Comparison of ENCODE assay signal across 9 cellular contexts in the genomic region with DNA sequence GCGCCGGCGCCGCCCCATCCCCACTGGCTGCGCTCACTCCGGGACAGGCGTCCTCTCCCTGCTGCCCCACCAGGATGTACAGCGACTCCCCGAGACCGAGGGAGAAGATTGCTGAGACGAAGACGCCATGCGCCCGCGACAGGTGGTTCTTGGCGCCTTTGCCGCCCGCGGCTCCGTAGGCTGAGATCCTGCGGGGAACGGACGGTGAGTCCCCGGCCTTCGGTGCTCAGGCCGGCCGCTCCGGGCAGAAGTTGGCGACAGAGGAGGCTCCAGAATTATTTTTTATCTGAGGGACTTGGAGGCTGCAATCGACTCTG. TPM values are rescaled to one million over a fixed set of nuclear protein-coding genes. Genes with fewer than 3 reads are reported as not detected.
A peak's percentile ranks its signal among the peaks of the same experiment; 100 is the strongest.
DNase-seq lines count a peak whose midpoint lies in the region; ATAC-seq and TF ChIP-seq lines count a peak whose summit lies in the region.
"Had no signal": no experiment of that assay in that cellular context is flagged by ENCODE, and none has a peak within 500 bp of the region (broad histone marks: within the 10 kb centered on the region; RNA-seq: fewer than 3 reads in every experiment).

No MANE protein-coding gene starts in this region.

- peak overlapping the region; percentile 41 for H3K27ac Mint-ChIP-seq in activated CD4-positive, alpha-beta T cell treated with anti-CD3 and anti-CD28 coated beads, Interleukin-2, amount 10 ng/mL, durations not matched to agents 24 days and 14 days

- TF ChIP-seq CTCF in esophagus squamous epithelium (IDR thresholded peaks at IDR 0.05): no peak
- no peak for TF ChIP-seq CTCF in gastrocnemius medialis (IDR thresholded peaks at IDR 0.05 in 4 of 5, conservative IDR thresholded peaks at IDR 0.05 in 1 of 5)

- intact Hi-C loops in activated CD4-positive, alpha-beta T cell treated with anti-CD3 and anti-CD28 coated beads, Interleukin-2, amount 10 ng/mL, durations not matched to agents 24 days and 14 days (cut with micrococcal nuclease): no loop called here
- intact Hi-C loops in esophagus squamous epithelium (cut with DNase I) (no loop called here), gastrocnemius medialis (cut with DNase I; ENCODE audit: low total_unique reads) (no loop called here)

- H3K4me3 ChIP-seq in esophagus squamous epithelium: peak overlapping the region; percentile 12 to 60 (median 40)
- peak overlapping the region in 3 of 4 donors; percentile 43 to 53 (median 47) for H3K4me3 ChIP-seq in gastrocnemius medialis

- H3K27ac ChIP-seq in esophagus squamous epithelium (no peak overlapping the region), gastrocnemius medialis (no peak overlapping the region)
- H3K27ac ChIP-seq: 22Rv1 had no signal

- peaks cover 20% of the 10 kb centered on the region for H3K4me1 Mint-ChIP-seq in activated CD4-positive, alpha-beta T cell treated with anti-CD3 and anti-CD28 coated beads, Interleukin-2, amount 10 ng/mL, durations not matched to agents 24 days and 14 days

- peaks cover 50% of the 10 kb centered on the region for H3K27me3 Mint-ChIP-seq in activated CD4-positive, alpha-beta T cell treated with anti-CD3 and anti-CD28 coated beads, Interleukin-2, amount 10 ng/mL, durations not matched to agents 24 days and 14 days

- WGBS in esophagus squamous epithelium, 2 donors: 0% methylated on average over 1 of the region's 30 CpGs; no CpG with 5 or more reads in 1 of the 2 donors

- H3K9me3 ChIP-seq in esophagus squamous epithelium (no peaks in the 10 kb centered on the region), gastrocnemius medialis (no peaks in the 10 kb centered on the region)

- H3K4me1 ChIP-seq in esophagus squamous epithelium (peaks cover 21 to 42% (median 27%) of the 10 kb centered on the region in 3 donors), gastrocnemius medialis (peaks cover 20 to 27% of the 10 kb centered on the region in 2 donors)

- H3K4me3 Mint-ChIP-seq in activated CD4-positive, alpha-beta T cell treated with anti-CD3 and anti-CD28 coated beads, Interleukin-2, amount 10 ng/mL, durations not matched to agents 24 days and 14 days: peak overlapping the region; percentile 77

- peaks cover 10% of the 10 kb centered on the region for H3K36me3 Mint-ChIP-seq in activated CD4-positive, alpha-beta T cell treated with anti-CD3 and anti-CD28 coated beads, Interleukin-2, amount 10 ng/mL, durations not matched to agents 24 days and 14 days (ENCODE audit: low read depth)

- TF ChIP-seq POLR2A in esophagus squamous epithelium (IDR thresholded peaks at IDR 0.05) (no peak), gastrocnemius medialis (IDR thresholded peaks at IDR 0.05) (no peak)

- H3K36me3 ChIP-seq in esophagus squamous epithelium: no peaks in the 10 kb centered on the region
- no peaks in the 10 kb centered on the region for H3K36me3 ChIP-seq in gastrocnemius medialis

- in situ Hi-C loops in gastrocnemius medialis (cut with MboI; ENCODE audit: low sequenced_read_pairs in 4 of 4): no loop called here

- no peaks in the 10 kb centered on the region for H3K9me3 Mint-ChIP-seq in activated CD4-positive, alpha-beta T cell treated with anti-CD3 and anti-CD28 coated beads, Interleukin-2, amount 10 ng/mL, durations not matched to agents 24 days and 14 days

- no peak for ATAC-seq in gastrocnemius medialis

- peak; percentile 41 for DNase-seq in DMS 273 (lab: John Stamatoyannopoulos, UW; ENCODE audit: unreplicated experiment)
- no peak for DNase-seq in DMS 273 treated with DMSO at 0.1 percent for 48 hours (lab: John Stamatoyannopoulos, UW)
- peak; percentile 76 for DNase-seq in activated CD4-positive, alpha-beta T cell treated with anti-CD3 and anti-CD28 coated beads, Interleukin-2, amount 10 ng/mL, durations not matched to agents 24 days and 14 days
- DNase-seq in esophagus squamous epithelium (lab: John Stamatoyannopoulos, UW): no peak
- no peak for DNase-seq in gastrocnemius medialis
- DNase-seq in HCEC 1CT: no peak
- DNase-seq in NCI-H1436 treated with DMSO at 0.1 percent for 48 hours (lab: John Stamatoyannopoulos, UW): no peak
- no peak for DNase-seq in KG1 (lab: John Stamatoyannopoulos, UW)

- peaks cover 7 to 67% (median 21%) of the 10 kb centered on the region in 4 donors for H3K27me3 ChIP-seq in esophagus squamous epithelium
- peaks cover 31 to 34% (median 32%) of the 10 kb centered on the region in 3 donors for H3K27me3 ChIP-seq in gastrocnemius medialis

RNA-seq across cellular contexts. Expression of a gene that starts 1.6 kb away (rescaled TPM):
- not detected in 2 replicates for total RNA-seq in activated CD4-positive, alpha-beta T cell treated with anti-CD3 and anti-CD28 coated beads, Interleukin-2, amount 10 ng/mL, durations not matched to agents 24 days and 14 days
- total RNA-seq in esophagus squamous epithelium: under 1 TPM in 2 of 4 donors, not detected in 2; 0.38 to 0.82 TPM
- under 1 TPM in 2 of 4 donors, not detected in 2; 0.34 to 0.68 TPM for total RNA-seq in gastrocnemius medialis

RNA-seq across cellular contexts. Expression of a gene that starts 18.4 kb away (rescaled TPM):
- 3.3 and 3.8 TPM in 2 replicates for total RNA-seq in activated CD4-positive, alpha-beta T cell treated with anti-CD3 and anti-CD28 coated beads, Interleukin-2, amount 10 ng/mL, durations not matched to agents 24 days and 14 days
- total RNA-seq in esophagus squamous epithelium (under 1 TPM in 3 of 4 donors, not detected in 1; 0.19 to 0.76 (median 0.57) TPM), gastrocnemius medialis (10 to 100 TPM in 1 of 4 donors, 1 to 10 TPM in 2, under 1 TPM in 1; 0.75 to 12.4 (median 7.0) TPM)

RNA-seq across cellular contexts. Expression of a gene that starts 32.0 kb away (rescaled TPM):
- total RNA-seq in activated CD4-positive, alpha-beta T cell treated with anti-CD3 and anti-CD28 coated beads, Interleukin-2, amount 10 ng/mL, durations not matched to agents 24 days and 14 days: 56.5 and 61.3 TPM in 2 replicates
- 10 to 100 TPM; 15.3 to 22.6 (median 19.8) TPM for total RNA-seq in esophagus squamous epithelium
- total RNA-seq in gastrocnemius medialis: 10 to 100 TPM; 17.8 to 73.2 (median 34.8) TPM

RNA-seq across cellular contexts. Expression of a gene that starts 47.0 kb away (rescaled TPM):
- 4.2 and 6.2 TPM in 2 replicates for total RNA-seq in activated CD4-positive, alpha-beta T cell treated with anti-CD3 and anti-CD28 coated beads, Interleukin-2, amount 10 ng/mL, durations not matched to agents 24 days and 14 days
- 10 to 100 TPM in 3 of 4 donors, 1 to 10 TPM in 1; 6.5 to 16.9 (median 11.2) TPM for total RNA-seq in esophagus squamous epithelium
- total RNA-seq in gastrocnemius medialis: 1 to 10 TPM; 1.6 to 4.4 (median 2.4) TPM

Comparison
In these comparisons a context has a peak if more than half of its experiments do, and no peak if none do; other contexts are left out.
1. DNase-seq: peak in DMS 273 (single experiment) and activated CD4-positive, alpha-beta T cell treated with anti-CD3 and anti-CD28 coated beads, Interleukin-2, amount 10 ng/mL, durations not matched to agents 24 days and 14 days (single experiment); none in DMS 273 treated with DMSO at 0.1 percent for 48 hours (single experiment), esophagus squamous epithelium (single experiment), gastrocnemius medialis (0 of 2), HCEC 1CT (single experiment), NCI-H1436 treated with DMSO at 0.1 percent for 48 hours (single experiment) and KG1 (single experiment).